ENCODE assay signal across 8 cellular contexts in the genomic region with DNA sequence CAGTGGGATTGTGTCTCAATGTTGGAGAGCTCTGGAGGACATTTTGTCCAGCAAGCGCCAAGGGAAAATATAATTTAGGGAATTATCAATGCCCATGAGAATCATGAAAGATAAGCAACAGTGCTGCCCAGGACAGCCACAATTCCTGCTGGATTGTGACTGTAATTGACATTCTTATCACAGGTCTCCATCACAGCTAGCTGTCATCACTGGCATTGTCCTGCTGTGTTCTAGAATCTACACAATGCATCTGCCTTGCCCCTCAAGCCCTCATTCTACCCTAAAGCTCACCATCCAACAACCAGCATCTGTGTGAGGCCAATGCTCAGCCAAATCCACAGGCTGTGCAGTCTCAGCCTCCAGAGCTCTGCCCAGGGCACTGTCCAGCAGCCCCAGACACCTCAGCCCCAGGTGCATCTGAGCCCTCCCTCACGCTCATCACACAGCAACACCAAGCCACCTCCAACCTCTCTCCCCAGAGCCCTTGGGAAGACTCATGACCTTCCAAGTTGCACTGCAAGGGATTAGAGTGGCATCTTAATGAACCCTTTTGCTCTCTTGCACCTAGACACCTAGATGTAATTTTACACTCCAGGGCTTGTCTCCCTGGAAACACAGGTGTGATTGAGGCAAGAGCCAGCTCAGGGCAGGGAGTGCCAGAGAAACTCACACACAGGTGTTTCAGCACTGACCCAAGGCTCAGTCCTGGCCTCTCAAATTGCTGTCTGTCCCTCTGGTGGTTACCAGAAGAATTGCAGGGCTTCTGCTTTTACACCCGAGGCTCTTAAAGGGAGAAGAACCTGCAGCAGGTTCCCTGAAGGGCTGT.
DNase-seq lines count a peak whose midpoint lies in the region; ATAC-seq lines count a peak whose summit lies in the region.

No MANE protein-coding gene starts in this region.

- no peaks in the 10 kb centered on the region for H3K79me1 ChIP-seq in trophoblast cell (ENCODE audit: low read length)

- H4K91ac ChIP-seq in trophoblast cell (ENCODE audit: low read depth, low read length) = no peak overlapping the region

- H3K27ac Mint-ChIP-seq in T-helper 2 cell treated with Interferon-gamma antibody and Interleukin-4, amounts not matched to agents 5 μg/mL and 100 μg/mL, for 36 hours = no peak overlapping the region

- H3K4me2 ChIP-seq in trophoblast cell (ENCODE audit: low read length) = no peak overlapping the region

- no peak overlapping the region for H3K23ac ChIP-seq in trophoblast cell (ENCODE audit: low read length)

- H3K27ac ChIP-seq in trophoblast cell (ENCODE audit: low read depth, low read length) = no peak overlapping the region

- WGBS in trophoblast cell (ENCODE audit: extremely low coverage, insufficient coverage, insufficient read length) = no CpG with 5 or more reads among the region's 3 CpGs

- H3K27me3 Mint-ChIP-seq in T-helper 2 cell treated with Interferon-gamma antibody and Interleukin-4, amounts not matched to agents 5 μg/mL and 100 μg/mL, for 36 hours (ENCODE audit: low read depth) = peaks cover 22% of the 10 kb centered on the region

- H3K9me3 Mint-ChIP-seq in T-helper 2 cell treated with Interferon-gamma antibody and Interleukin-4, amounts not matched to agents 5 μg/mL and 100 μg/mL, for 36 hours = no peaks in the 10 kb centered on the region

- no peaks in the 10 kb centered on the region for H3K36me3 ChIP-seq in trophoblast cell (ENCODE audit: control insufficient read depth in 1 of 2, insufficient read depth in 2 of 2, low read length in 2 of 2)

- DNase-seq in 8988T (peak; percentile 77), GDM1 (lab: John Stamatoyannopoulos, UW) (peak; percentile 24), NCI-H345 treated with DMSO at 0.1 percent for 48 hours (lab: John Stamatoyannopoulos, UW; ENCODE audit: unreplicated experiment) (peak; percentile 5), globus pallidus (ENCODE audit: low spot score) (peak; percentile 18), trophoblast cell (peak; percentile 30 to 86)
- peak; percentile 31 for DNase-seq in activated T-cell treated with anti-CD3 and anti-CD28 coated beads, Interleukin-2, amount 50 U/mL, for 1 hour
- no peak for DNase-seq in T-helper 2 cell treated with Interferon-gamma antibody and Interleukin-4, amounts not matched to agents 5 μg/mL and 100 μg/mL, for 36 hours (ENCODE audit: low spot score)

- H3K18ac ChIP-seq in trophoblast cell (ENCODE audit: low read length) = no peak overlapping the region

- no peak overlapping the region for H2BK12ac ChIP-seq in trophoblast cell (ENCODE audit: low read length)

- no peak overlapping the region for H2AK5ac ChIP-seq in trophoblast cell (ENCODE audit: low read length)

- H3K14ac ChIP-seq in trophoblast cell (ENCODE audit: low read length) = no peak overlapping the region

- H2BK120ac ChIP-seq in trophoblast cell (ENCODE audit: insufficient read depth, low read length, poor library complexity) = no peak overlapping the region

- H4K12ac ChIP-seq in trophoblast cell (ENCODE audit: low read depth, low read length) = no peak overlapping the region

- peak; percentile 56 for ATAC-seq in HG03097 (IDR thresholded peaks at IDR 0.05; ENCODE audit: low FRiP score, unreplicated experiment)

- H3K4me3 ChIP-seq in trophoblast cell (ENCODE audit: low read depth, low read length) = no peak overlapping the region

- no peaks in the 10 kb centered on the region for H3K4me1 Mint-ChIP-seq in T-helper 2 cell treated with Interferon-gamma antibody and Interleukin-4, amounts not matched to agents 5 μg/mL and 100 μg/mL, for 36 hours (ENCODE audit: low read depth)

- H3K4ac ChIP-seq in trophoblast cell (ENCODE audit: low read depth, low read length) = no peak overlapping the region

- no peaks in the 10 kb centered on the region for H3K9me3 ChIP-seq in trophoblast cell (ENCODE audit: insufficient read depth, low read depth, low read length)

- H4K8ac ChIP-seq in trophoblast cell (ENCODE audit: low read depth, low read length) = no peak overlapping the region

- H3K4me3 Mint-ChIP-seq in T-helper 2 cell treated with Interferon-gamma antibody and Interleukin-4, amounts not matched to agents 5 μg/mL and 100 μg/mL, for 36 hours = no peak overlapping the region

- H3K79me2 ChIP-seq in trophoblast cell (ENCODE audit: control insufficient read depth, insufficient read depth, low read length, poor library complexity) = no peaks in the 10 kb centered on the region

- H3K9ac ChIP-seq in trophoblast cell (ENCODE audit: low read length) = no peak overlapping the region

- no peaks in the 10 kb centered on the region for H3K27me3 ChIP-seq in trophoblast cell (ENCODE audit: insufficient read depth, low read length)

- no peak overlapping the region for H2BK5ac ChIP-seq in trophoblast cell (ENCODE audit: low read depth, low read length, poor library complexity)

- no peak overlapping the region for H2AFZ ChIP-seq in trophoblast cell (ENCODE audit: insufficient read depth, low read length, poor library complexity)

- no peaks in the 10 kb centered on the region for H3K4me1 ChIP-seq in trophoblast cell (ENCODE audit: control insufficient read depth in 1 of 2, insufficient read depth in 2 of 2, low read length in 2 of 2)

- no peaks in the 10 kb centered on the region for H3K36me3 Mint-ChIP-seq in T-helper 2 cell treated with Interferon-gamma antibody and Interleukin-4, amounts not matched to agents 5 μg/mL and 100 μg/mL, for 36 hours (ENCODE audit: low read depth)
